8 cellular contexts compared by ENCODE assay signal in the genomic region with DNA sequence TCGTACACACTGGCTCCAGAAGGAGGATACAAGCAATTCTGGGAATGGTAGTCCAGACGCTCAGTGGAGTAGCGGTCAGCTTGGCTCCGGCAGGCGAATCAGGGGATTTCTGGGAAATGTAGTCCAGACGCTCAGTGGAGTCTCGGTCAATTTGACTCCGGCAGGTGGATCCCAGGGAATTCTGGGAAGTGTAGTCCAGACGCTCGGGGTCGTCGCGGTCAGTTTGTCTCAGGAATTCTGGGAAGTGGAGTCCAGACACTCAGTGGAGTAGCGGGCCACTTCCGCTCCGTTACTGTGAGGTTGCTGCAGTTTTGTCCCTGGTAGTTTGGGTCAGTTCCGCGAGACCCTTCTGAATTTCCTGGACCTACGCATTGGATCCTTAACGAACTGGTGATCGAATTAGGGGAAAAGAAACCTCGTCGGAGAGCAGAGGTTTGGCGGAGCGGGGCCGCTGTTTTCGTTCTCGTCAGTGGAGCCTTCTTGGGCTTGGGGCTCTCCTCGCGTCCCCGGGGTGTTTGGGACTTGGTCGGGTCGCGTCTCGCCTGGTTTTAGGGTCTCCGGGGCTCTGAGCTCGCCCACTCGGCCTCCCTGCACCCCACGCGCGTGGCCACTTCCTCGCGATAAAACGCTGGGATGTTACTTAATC. TPM values are rescaled to one million over a fixed set of nuclear protein-coding genes. Genes with fewer than 3 reads are reported as not detected.
DNase-seq lines count a peak whose midpoint lies in the region; ATAC-seq and TF ChIP-seq lines count a peak whose summit lies in the region.

Gene ZNF225, plus strand, starts transcription at position 262 of the 646 bp plus-strand sequence. CDS start 2,429 bp downstream, outside the sequence.

- peak; percentile 81 for DNase-seq in GM19240 (ENCODE audit: insufficient read length, low spot score)
- DNase-seq in NCI-H524 treated with DMSO at 0.1 percent for 48 hours (lab: John Stamatoyannopoulos, UW) = peak; percentile 93
- peak; percentile 71 for DNase-seq in activated CD4-positive, alpha-beta T cell treated with anti-CD3 and anti-CD28 coated beads, Interleukin-2, amount 50 U/mL, for 1 hour
- DNase-seq in dermis blood vessel endothelial cell = peak; percentile 99
- DNase-seq in left lung = peak; percentile 88 to 97
- DNase-seq in stimulated activated CD4-positive, alpha-beta T cell treated with anti-CD3 and anti-CD28 coated beads, Interleukin-2, amount 100 ng/mL, for 4 hours (ENCODE audit: low read depth) = peak; percentile 74

- H3K4me3 ChIP-seq in BLaER1 = peak within 1 kb of the TSS; percentile 89
- peak within 1 kb of the TSS; percentile 59 to 89 for H3K4me3 ChIP-seq in left lung

- ATAC-seq in HG03457 (IDR thresholded peaks at IDR 0.05; ENCODE audit: unreplicated experiment) = peak; percentile 81
- peak; percentile 99 for ATAC-seq in left lung

- H4K20me1 ChIP-seq in BLaER1 = no peaks in the 10 kb centered on the region

- H3K9ac ChIP-seq in BLaER1 = peak within 1 kb of the TSS; percentile 87

- H3K27ac ChIP-seq in BLaER1 = peak within 1 kb of the TSS; percentile 71
- H3K27ac ChIP-seq in left lung = peak within 1 kb of the TSS; percentile 54 to 75

- peak within 1 kb of the TSS; percentile 97 for H3K4me2 ChIP-seq in BLaER1

- intact Hi-C loops in left lung (cut with DNase I) = no loop called here

- peaks cover 19% of the 10 kb centered on the region for H3K9me3 ChIP-seq in BLaER1
- H3K9me3 ChIP-seq in left lung = peaks cover 0 to 30% of the 10 kb centered on the region in 2 donors

- H3K36me3 ChIP-seq in BLaER1 (peaks cover 47% of the 10 kb centered on the region), left lung (peaks cover 0 to 32% of the 10 kb centered on the region in 2 donors)

- peaks cover 24% of the 10 kb centered on the region for H3K4me1 ChIP-seq in BLaER1
- peaks cover 0 to 24% of the 10 kb centered on the region in 2 donors for H3K4me1 ChIP-seq in left lung

- H3K27me3 ChIP-seq in BLaER1 (no peaks in the 10 kb centered on the region), left lung (no peaks in the 10 kb centered on the region)

- no peak for TF ChIP-seq CTCF in left lung (IDR thresholded peaks at IDR 0.05)

RNA-seq across cellular contexts. Expression of gene ZNF225, which starts in this region (rescaled TPM):
- 5.3 and 8.5 TPM in 2 replicates for total RNA-seq in dermis blood vessel endothelial cell
- 1 to 10 TPM; 4.5 to 5.4 TPM for total RNA-seq in left lung

Comparison
In these comparisons a context has a peak if more than half of its experiments do, and no peak if none do; other contexts are left out.
1. Peak in every context shown above with its lines: DNase-seq, ATAC-seq, H3K4me3 ChIP-seq and H3K27ac ChIP-seq.